8 cellular contexts compared by ENCODE assay signal in genomic region chr5:43556857-43557593, GRCh38. TPM values are rescaled to one million over a fixed set of nuclear protein-coding genes. Genes with fewer than 3 reads are reported as not detected.
DNase-seq lines count a peak whose midpoint lies in the region; ATAC-seq, FAIRE-seq and TF ChIP-seq lines count a peak whose summit lies in the region.

Gene PAIP1, minus strand, starts transcription at chr5:43557077. Its CDS starts 231 bp downstream, at chr5:43556846.

- H2AFZ ChIP-seq in HepG2 (ENCODE audit: low read length) = peak within 1 kb of the TSS; percentile 96

- peak within 1 kb of the TSS; percentile 90 for H3K4me3 Mint-ChIP-seq in activated CD4-positive, alpha-beta T cell treated with anti-CD3 and anti-CD28 coated beads, Interleukin-2, amount 10 ng/mL, durations not matched to agents 7 days and 5 days
- peak within 1 kb of the TSS; percentile 83 for H3K4me3 Mint-ChIP-seq in dendritic cell treated with granulocyte-macrophage colony-stimulating factor and Interleukin-4, amounts not matched to agents 40 ng/mL and 50 ng/mL, for 4 days

- POLR2A ChIA-PET in activated CD4-positive, alpha-beta T cell treated with anti-CD3 and anti-CD28 coated beads, Interleukin-2, amount 10 ng/mL, durations not matched to agents 7 days and 5 days (lab: Charles Lee) = interaction anchor here (0.7 kb wide), 1 partner anchor 59 kb away, joined by 3 read pairs; no protein-coding TSS in a partner anchor
- POLR2A ChIA-PET in HepG2 (lab: Yijun Ruan, JAX) = interaction anchor here (1.0 to 2.8 kb wide), 3 partner anchors 46 to 73 kb away, joined by 3 to 16 read pairs (median 4); partner anchors contain the start of genes NNT and TMEM267

- peak within 1 kb of the TSS; percentile 95 for H3K27ac Mint-ChIP-seq in activated CD4-positive, alpha-beta T cell treated with anti-CD3 and anti-CD28 coated beads, Interleukin-2, amount 10 ng/mL, durations not matched to agents 7 days and 5 days
- peak within 1 kb of the TSS; percentile 75 for H3K27ac Mint-ChIP-seq in dendritic cell treated with granulocyte-macrophage colony-stimulating factor and Interleukin-4, amounts not matched to agents 40 ng/mL and 50 ng/mL, for 4 days

- BruUV-seq in HepG2 (replicated peaks; lab: Mats Ljungman, UMichigan) = TSS peak; percentile 93

- H4K20me1 ChIP-seq in BLaER1 treated with 17β-estradiol and CSF1 and Interleukin-3, amounts not matched to agents 10 nM and 100 nM = peaks cover 19 to 34% (median 30%) of the 10 kb centered on the region in 11 experiments; a peak in 19 of 22 replicates
- peaks cover 11% of the 10 kb centered on the region for H4K20me1 ChIP-seq in HepG2 (ENCODE audit: insufficient read depth, low read length)

- peak within 1 kb of the TSS; percentile 97 to 99 (median 99) for H3K27ac ChIP-seq in BLaER1 treated with 17β-estradiol and CSF1 and Interleukin-3, amounts not matched to agents 10 nM and 100 nM
- peak within 1 kb of the TSS; percentile 95 for H3K27ac ChIP-seq in HepG2 (ENCODE audit: extremely low read length, insufficient read depth, low read length)

- intact Hi-C loops in dendritic cell treated with granulocyte-macrophage colony-stimulating factor and Interleukin-4, amounts not matched to agents 40 ng/mL and 50 ng/mL, for 4 days (cut with micrococcal nuclease) = loop anchor here (1.0 to 5.0 kb wide), 3 partner anchors 42 to 75 kb away; partner anchors contain the start of genes C5orf34, NNT and TMEM267
- intact Hi-C loops in HepG2 (cut with micrococcal nuclease; ENCODE audit: unreplicated experiment) = loop anchor here (1.0 to 5.0 kb wide), 3 partner anchors 45 to 155 kb away; partner anchors contain the start of gene TMEM267

- peaks cover 43% of the 10 kb centered on the region for H3K79me2 ChIP-seq in HepG2 (ENCODE audit: insufficient read depth, low read length)

- peaks cover 30 to 45% (median 40%) of the 10 kb centered on the region in 10 experiments for H3K4me1 ChIP-seq in BLaER1 treated with 17β-estradiol and CSF1 and Interleukin-3, amounts not matched to agents 10 nM and 100 nM
- peaks cover 47% of the 10 kb centered on the region for H3K4me1 ChIP-seq in HepG2 (ENCODE audit: insufficient read depth, low read length)

- H3K27me3 Mint-ChIP-seq in activated CD4-positive, alpha-beta T cell treated with anti-CD3 and anti-CD28 coated beads, Interleukin-2, amount 10 ng/mL, durations not matched to agents 7 days and 5 days = peaks cover 11% of the 10 kb centered on the region
- H3K27me3 Mint-ChIP-seq in dendritic cell treated with granulocyte-macrophage colony-stimulating factor and Interleukin-4, amounts not matched to agents 40 ng/mL and 50 ng/mL, for 4 days = no peaks in the 10 kb centered on the region

- H3K9ac ChIP-seq in BLaER1 treated with 17β-estradiol and CSF1 and Interleukin-3, amounts not matched to agents 10 nM and 100 nM = peak within 1 kb of the TSS; percentile 97 to 100 (median 99)
- peak within 1 kb of the TSS; percentile 93 for H3K9ac ChIP-seq in HepG2 (ENCODE audit: insufficient read depth, low read depth, low read length)

- TF ChIP-seq RAD21 in HepG2 (CRISPR knock-in tag; IDR thresholded peaks at IDR 0.05) = peak; percentile 48

- peaks cover 11% of the 10 kb centered on the region for H3K36me3 Mint-ChIP-seq in activated CD4-positive, alpha-beta T cell treated with anti-CD3 and anti-CD28 coated beads, Interleukin-2, amount 10 ng/mL, durations not matched to agents 7 days and 5 days (ENCODE audit: low read depth)
- H3K36me3 Mint-ChIP-seq in dendritic cell treated with granulocyte-macrophage colony-stimulating factor and Interleukin-4, amounts not matched to agents 40 ng/mL and 50 ng/mL, for 4 days (ENCODE audit: low read depth) = peaks cover 5% of the 10 kb centered on the region

- peaks cover 21% of the 10 kb centered on the region for H3K4me1 Mint-ChIP-seq in activated CD4-positive, alpha-beta T cell treated with anti-CD3 and anti-CD28 coated beads, Interleukin-2, amount 10 ng/mL, durations not matched to agents 7 days and 5 days
- peaks cover 7% of the 10 kb centered on the region for H3K4me1 Mint-ChIP-seq in dendritic cell treated with granulocyte-macrophage colony-stimulating factor and Interleukin-4, amounts not matched to agents 40 ng/mL and 50 ng/mL, for 4 days (ENCODE audit: low read depth)

- H3K4me3 ChIP-seq in BLaER1 treated with 17β-estradiol and CSF1 and Interleukin-3, amounts not matched to agents 10 nM and 100 nM = peak within 1 kb of the TSS; percentile 80 to 98 (median 93)
- peak within 1 kb of the TSS; percentile 77 to 90 (median 84) for H3K4me3 ChIP-seq in HepG2 (replicated peaks in 1 of 3; ENCODE audit: insufficient read depth in 1 of 3, low read depth in 2 of 3, low read length in 3 of 3)

- H3K27me3 ChIP-seq in BLaER1 treated with 17β-estradiol and CSF1 and Interleukin-3, amounts not matched to agents 10 nM and 100 nM = no peaks in the 10 kb centered on the region
- H3K27me3 ChIP-seq in HepG2 (ENCODE audit: control insufficient read depth in 1 of 2, insufficient read depth in 2 of 2, low read length in 2 of 2) = no peaks in the 10 kb centered on the region; a peak in 2 of 5 replicates

- no peak for TF ChIP-seq EP300 in HepG2 (IDR thresholded peaks at IDR 0.05; ENCODE audit: low read depth in 2 of 2, low read length in 2 of 2)
- no peak for TF ChIP-seq EP300 in HepG2 (CRISPR knock-in tag; IDR thresholded peaks at IDR 0.05; ENCODE audit: borderline replicate concordance)

- in situ Hi-C loops in HepG2 (cut with HindIII; ENCODE audit: extremely low pct_ligation_motif_present, low pct_unique_long_range_greater_than_20kb) = no loop called here

- peak; percentile 51; the same call in 1 of the 2 replicates for TF ChIP-seq CTCF in HepG2 (CRISPR knock-in tag; IDR thresholded peaks at IDR 0.05)

- H3K9me3 Mint-ChIP-seq in activated CD4-positive, alpha-beta T cell treated with anti-CD3 and anti-CD28 coated beads, Interleukin-2, amount 10 ng/mL, durations not matched to agents 7 days and 5 days = no peaks in the 10 kb centered on the region
- no peaks in the 10 kb centered on the region for H3K9me3 Mint-ChIP-seq in dendritic cell treated with granulocyte-macrophage colony-stimulating factor and Interleukin-4, amounts not matched to agents 40 ng/mL and 50 ng/mL, for 4 days

- ATAC-seq in HG03378 (IDR thresholded peaks at IDR 0.05; ENCODE audit: unreplicated experiment) (peak; percentile 83), HepG2 (peak; percentile 89)

- no peak for FAIRE-seq in HepG2 (lab: Jason Lieb, UNC)

- H3K9me3 ChIP-seq in BLaER1 treated with 17β-estradiol and CSF1 and Interleukin-3, amounts not matched to agents 10 nM and 100 nM (replicated peaks in 1 of 11) = no peaks in the 10 kb centered on the region
- H3K9me3 ChIP-seq in HepG2 (ENCODE audit: low read length) = no peaks in the 10 kb centered on the region

- 3% methylated on average over 12 of the region's 82 CpGs for WGBS in HepG2 (ENCODE audit: low lambda C conversion rate)

- DNase-seq in NCI-H524 treated with DMSO at 0.1 percent for 48 hours (lab: John Stamatoyannopoulos, UW) (peak; percentile 7), HepG2 (ENCODE audit: low spot score) (peak; percentile 66)
- DNase-seq in activated CD4-positive, alpha-beta T cell treated with anti-CD3 and anti-CD28 coated beads, Interleukin-2, amount 10 ng/mL, durations not matched to agents 7 days and 5 days = peak; percentile 84
- peak; percentile 80 for DNase-seq in stimulated activated CD4-positive, alpha-beta T cell treated with anti-CD3 and anti-CD28 coated beads, Interleukin-4, amount 100 ng/mL, for 1 hour

- CTCF ChIA-PET in activated CD4-positive, alpha-beta T cell treated with anti-CD3 and anti-CD28 coated beads, Interleukin-2, amount 10 ng/mL, durations not matched to agents 7 days and 5 days (lab: Charles Lee) = interaction anchor here (1.0 to 2.7 kb wide), 2 partner anchors 73 kb away, joined by 4 to 14 read pairs; partner anchors contain the start of gene TMEM267
- CTCF ChIA-PET in HepG2 (lab: Yijun Ruan, JAX; ENCODE audit: low intra/inter-chr PET ratio, low total read pairs) = interaction anchor here (0.6 to 0.9 kb wide), 2 partner anchors 70 to 74 kb away, joined by 3 read pairs; partner anchors contain the start of gene TMEM267

- H3K4me2 ChIP-seq in BLaER1 treated with 17β-estradiol and CSF1 and Interleukin-3, amounts not matched to agents 10 nM and 100 nM = peak within 1 kb of the TSS; percentile 80 to 95 (median 88)
- peak within 1 kb of the TSS; percentile 98 for H3K4me2 ChIP-seq in HepG2 (ENCODE audit: low read depth, low read length)

- peaks cover 27 to 37% (median 32%) of the 10 kb centered on the region in 11 experiments; a peak in 21 of 22 replicates for H3K36me3 ChIP-seq in BLaER1 treated with 17β-estradiol and CSF1 and Interleukin-3, amounts not matched to agents 10 nM and 100 nM
- H3K36me3 ChIP-seq in HepG2 (replicated peaks in 1 of 2; ENCODE audit: control insufficient read depth in 1 of 2, insufficient read depth in 2 of 2, low read length in 2 of 2) = peaks cover 6 to 27% of the 10 kb centered on the region in 2 experiments; a peak in 2 of 5 replicates

- TF ChIP-seq POLR2A in GM19099 (IDR thresholded peaks at IDR 0.05; ENCODE audit: extremely low read depth, insufficient read length, low read depth) (peak; percentile 88), HepG2 (IDR thresholded peaks at IDR 0.05; ENCODE audit: insufficient read depth in 1 of 2, low read depth in 2 of 2, low read length in 2 of 2) (peak; percentile 54 to 72)

RNA-seq across cellular contexts. Expression of gene PAIP1, which starts in this region (rescaled TPM):
- total RNA-seq in activated CD4-positive, alpha-beta T cell treated with anti-CD3 and anti-CD28 coated beads, Interleukin-2, amount 10 ng/mL, durations not matched to agents 7 days and 5 days = 10 to 100 TPM; 35.3 to 37.1 TPM
- 116 and 141 TPM in 2 replicates for total RNA-seq in HepG2 (2016; rRNA removed; fragmentation: Illumina TruSeq; extraction: Trizol)
- total RNA-seq in HepG2 (2016; cell fraction: cytosol; rRNA removed; fragmentation: Illumina TruSeq; extraction: Trizol; ENCODE audit: low read depth) = 81.1 and 93.2 TPM in 2 replicates
- total RNA-seq in HepG2 (2016; cell fraction: insoluble cytoplasmic fraction; rRNA removed; fragmentation: Illumina TruSeq; extraction: Trizol) = 125 and 142 TPM in 2 replicates
- total RNA-seq in HepG2 (2016; cell fraction: membrane; rRNA removed; fragmentation: Illumina TruSeq; extraction: Trizol) = 177 and 180 TPM in 2 replicates
- 59.2 and 68.0 TPM in 2 replicates for total RNA-seq in HepG2 (2016; cell fraction: nucleus; rRNA removed; fragmentation: Illumina TruSeq; extraction: Trizol)
- polyA plus RNA-seq in HepG2 (2011; rRNA removed) = 74.0 and 96.6 TPM in 2 replicates
- 48.2 and 71.1 TPM in 2 replicates for polyA plus RNA-seq in HepG2 (2011; cell fraction: cytosol; rRNA removed)
- 21.4 and 24.0 TPM in 2 replicates for polyA plus RNA-seq in HepG2 (2011; cell fraction: nucleus; rRNA removed)
- 58.2 and 74.1 TPM in 2 replicates for polyA plus RNA-seq in HepG2 (2012)
- polyA plus RNA-seq in HepG2 (2016; cell fraction: cytosol; fragmentation: Illumina TruSeq; extraction: Trizol; ENCODE audit: low read depth) = 95.5 and 120 TPM in 2 replicates
- polyA plus RNA-seq in HepG2 (2016; cell fraction: insoluble cytoplasmic fraction; fragmentation: Illumina TruSeq; extraction: Trizol; ENCODE audit: low read depth) = 148 and 150 TPM in 2 replicates
- 144 and 145 TPM in 2 replicates for polyA plus RNA-seq in HepG2 (2016; cell fraction: membrane; fragmentation: Illumina TruSeq; extraction: Trizol; ENCODE audit: low read depth)
- 70.2 and 80.8 TPM in 2 replicates for polyA plus RNA-seq in HepG2 (2016; cell fraction: nucleus; fragmentation: Illumina TruSeq; extraction: Trizol; ENCODE audit: insufficient read depth, low read depth)
- 44.5 and 120 TPM in 2 replicates for polyA minus RNA-seq in HepG2 (2011; rRNA and poly(A)+ RNA removed; ENCODE audit: low replicate concordance)
- polyA minus RNA-seq in HepG2 (2011; cell fraction: cytosol; rRNA and poly(A)+ RNA removed) = 47.2 and 50.8 TPM in 2 replicates
- polyA minus RNA-seq in HepG2 (2011; cell fraction: nucleus; rRNA and poly(A)+ RNA removed) = 37.1 and 44.0 TPM in 2 replicates

Comparison
In these comparisons a context has a peak if more than half of its experiments do, and no peak if none do; other contexts are left out.
1. Peak in every context shown above with its lines: DNase-seq, ATAC-seq, H3K4me3 ChIP-seq and H3K27ac ChIP-seq.
2. DNase-seq: peak in every context shown above with its lines; median percentile 84 in activated CD4-positive, alpha-beta T cell treated with anti-CD3 and anti-CD28 coated beads, Interleukin-2, amount 10 ng/mL, durations not matched to agents 7 days and 5 days; 80 in stimulated activated CD4-positive, alpha-beta T cell treated with anti-CD3 and anti-CD28 coated beads, Interleukin-4, amount 100 ng/mL, for 1 hour; 66 in HepG2; 7 in NCI-H524 treated with DMSO at 0.1 percent for 48 hours.